In genomic region chr20:2956480-2956879, GRCh38 we compare ENCODE assay signal across 8 cellular contexts.
"Had no signal": no experiment of that assay in that cellular context is flagged by ENCODE, and none has a peak within 500 bp of the region (broad histone marks: within the 10 kb centered on the region; RNA-seq: fewer than 3 reads in every experiment).

No MANE protein-coding gene starts in this region.

- H3K4me3 Mint-ChIP-seq: IgD-negative memory B cell had no signal

- FAIRE-seq: HepG2, HTR-8/SVneo, K562 had no signal

- H3K4me3 ChIP-seq: K562 had no signal

- H3K27me3 Mint-ChIP-seq: IgD-negative memory B cell had no signal

- ATAC-seq: HepG2, K562 had no signal

- DNase-seq: IMR-90, KBM-7, KG1 had no signal

- H3K27ac Mint-ChIP-seq: IgD-negative memory B cell had no signal

- H3K27ac ChIP-seq: HL-60 had no signal
